In the genomic region with DNA sequence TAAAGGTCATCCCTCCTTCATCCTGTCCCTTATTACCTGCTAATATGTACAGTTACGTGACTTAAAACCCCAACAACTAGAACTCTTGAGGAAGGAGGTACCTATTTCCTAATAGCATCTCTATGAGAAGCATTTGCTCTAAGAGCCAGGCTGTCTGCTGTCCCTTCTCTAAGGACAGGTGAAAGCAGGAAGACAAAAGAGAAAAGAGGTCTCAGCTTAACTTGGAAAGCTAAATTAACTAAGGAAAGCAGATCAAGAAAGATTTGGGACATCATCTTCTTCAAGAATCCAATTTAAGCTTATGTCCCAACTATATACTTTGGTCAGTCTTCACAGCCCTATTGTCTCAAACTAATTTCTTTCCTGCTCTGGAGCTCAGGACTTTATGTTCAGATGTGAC, we compare ENCODE assay signal across 9 cellular contexts. TPM values are rescaled to one million over a fixed set of nuclear protein-coding genes. Genes with fewer than 3 reads are reported as not detected.
DNase-seq lines count a peak whose midpoint lies in the region; ATAC-seq and TF ChIP-seq lines count a peak whose summit lies in the region.
"Had no signal": no experiment of that assay in that cellular context is flagged by ENCODE, and none has a peak within 500 bp of the region (broad histone marks: within the 10 kb centered on the region; RNA-seq: fewer than 3 reads in every experiment).

No MANE protein-coding gene starts in this region.

- no peak for TF ChIP-seq EP300 in esophagus muscularis mucosa (IDR thresholded peaks at IDR 0.05)

- H3K79me2 ChIP-seq in DOHH2 (ENCODE audit: control insufficient read depth, low read length), result peaks cover 71% of the 10 kb centered on the region

- DNase-seq in RKO (ENCODE audit: low spot score), result peak; percentile 15
- DNase-seq in esophagus muscularis mucosa (ENCODE audit: extremely low spot score), result no peak
- DNase-seq in activated CD4-positive, CD25-positive, alpha-beta regulatory T cell treated with anti-CD3 and anti-CD28 coated beads, Interleukin-2, amount 50 U/mL, for 72 hours, result no peak
- DNase-seq in GDM1 (lab: John Stamatoyannopoulos, UW), result no peak
- DNase-seq: MV-4-11 had no signal

- H3F3A ChIP-seq in DOHH2 (ENCODE audit: control insufficient read depth, insufficient read depth), result peaks cover 5% of the 10 kb centered on the region; the same call in 1 of the 2 replicates

- H4K20me1 ChIP-seq in DOHH2 (ENCODE audit: control insufficient read depth, insufficient read depth, low read depth, low read length), result peaks cover 25% of the 10 kb centered on the region

- H3K4me2 ChIP-seq in DOHH2 (ENCODE audit: low read length), result peak overlapping the region; percentile 78

- peak overlapping the region; percentile 85 for H3K4me3 ChIP-seq in DOHH2 (ENCODE audit: low read length)
- peak overlapping the region; percentile 91 to 94 (median 92) for H3K4me3 ChIP-seq in esophagus muscularis mucosa
- H3K4me3 ChIP-seq in rectal smooth muscle tissue (ENCODE audit: low read length), result peak overlapping the region; percentile 94

- H3K27me3 ChIP-seq in DOHH2 (ENCODE audit: control insufficient read depth, low read length) (peaks cover 11% of the 10 kb centered on the region; the same call in 1 of the 2 replicates), esophagus muscularis mucosa (no peaks in the 10 kb centered on the region), rectal smooth muscle tissue (ENCODE audit: control insufficient read depth, insufficient read depth, low read length) (no peaks in the 10 kb centered on the region)

- TF ChIP-seq CTCF in DOHH2 (IDR thresholded peaks at IDR 0.05; ENCODE audit: low read depth, low read length, poor library complexity, severe bottlenecking) (no peak), esophagus muscularis mucosa (IDR thresholded peaks at IDR 0.05) (no peak)

- 25% methylated on average over 1 of the region's 1 CpG for WGBS in esophagus muscularis mucosa

- H3K27ac ChIP-seq in DOHH2 (ENCODE audit: low read depth, low read length) (no peak overlapping the region), esophagus muscularis mucosa (replicated peaks in 1 of 4) (peak overlapping the region in 2 of 4 donors; percentile 25 to 99), rectal smooth muscle tissue (ENCODE audit: low read depth, low read length) (no peak overlapping the region)

- H3K4me1 ChIP-seq in DOHH2 (ENCODE audit: control insufficient read depth, low read length) (peaks cover 35% of the 10 kb centered on the region), esophagus muscularis mucosa (peaks cover 51 to 77% (median 70%) of the 10 kb centered on the region in 4 donors), rectal smooth muscle tissue (ENCODE audit: control insufficient read depth, insufficient read depth, low read length) (peaks cover 35% of the 10 kb centered on the region)

- no peak overlapping the region for H3K9ac ChIP-seq in rectal smooth muscle tissue (ENCODE audit: low read length)

- peaks cover 20% of the 10 kb centered on the region for H3K36me3 ChIP-seq in DOHH2 (ENCODE audit: control insufficient read depth, low read length)
- no peaks in the 10 kb centered on the region for H3K36me3 ChIP-seq in esophagus muscularis mucosa
- H3K36me3 ChIP-seq in rectal smooth muscle tissue (ENCODE audit: control insufficient read depth, insufficient read depth, low read length), result no peaks in the 10 kb centered on the region

- no peaks in the 10 kb centered on the region for H3K9me2 ChIP-seq in DOHH2 (replicated peaks; ENCODE audit: control insufficient read depth, low read length)

- TF ChIP-seq POLR2A in esophagus muscularis mucosa (IDR thresholded peaks at IDR 0.05; ENCODE audit: low read depth), result no peak

- intact Hi-C loops in esophagus muscularis mucosa (cut with DNase I), result no loop called here

- ATAC-seq in HG03565 (IDR thresholded peaks at IDR 0.05; ENCODE audit: unreplicated experiment) (no peak), GM19397 (IDR thresholded peaks at IDR 0.05; ENCODE audit: unreplicated experiment) (no peak)

- H3K9me3 ChIP-seq in DOHH2 (ENCODE audit: control insufficient read depth, insufficient read depth, low read length) (no peaks in the 10 kb centered on the region), esophagus muscularis mucosa (no peaks in the 10 kb centered on the region)

RNA-seq across cellular contexts. Expression of a gene that starts 2.9 kb away (rescaled TPM):
- total RNA-seq in esophagus muscularis mucosa, result 10 to 100 TPM; 43.9 to 79.9 (median 58.7) TPM
